ENCODE assay signal across 14 cellular contexts in genomic region chr7:55021053-55021452, GRCh38. TPM values are rescaled to one million over a fixed set of nuclear protein-coding genes. Genes with fewer than 3 reads are reported as not detected.
DNase-seq lines count a peak whose midpoint lies in the region; ATAC-seq and TF ChIP-seq lines count a peak whose summit lies in the region.
"Had no signal": no experiment of that assay in that cellular context is flagged by ENCODE, and none has a peak within 500 bp of the region (broad histone marks: within the 10 kb centered on the region; RNA-seq: fewer than 3 reads in every experiment).

No MANE protein-coding gene starts in this region.

- TF ChIP-seq CTCF in HCT116 (IDR thresholded peaks at IDR 0.05 in 2 of 3, conservative IDR thresholded peaks at IDR 0.05 in 1 of 3; ENCODE audit: borderline replicate concordance in 1 of 3, insufficient read depth in 1 of 3, low read depth in 2 of 3, low read length in 2 of 3) (no peak), brain (conservative IDR thresholded peaks at IDR 0.05) (no peak), liver (IDR thresholded peaks at IDR 0.05; ENCODE audit: low read depth, low read length, missing input control) (no peak), stomach (IDR thresholded peaks at IDR 0.05) (no peak)

- H3K27ac ChIP-seq in HCT116 (ENCODE audit: low read depth, low read length), result no peak overlapping the region
- peak overlapping the region; percentile 93 to 97 for H3K27ac ChIP-seq in liver (ENCODE audit: low read depth in 1 of 2, low read length in 2 of 2)
- peak overlapping the region in 4 of 5 donors; percentile 93 to 97 (median 96) for H3K27ac ChIP-seq in stomach

- TF ChIP-seq EP300 in stomach (IDR thresholded peaks at IDR 0.05), result no peak

- 0 out of 2 replicates have a peak, but pooled peaks cover 4% of the 10 kb centered on the region for H4K20me1 ChIP-seq in HCT116 (ENCODE audit: insufficient read depth)

- H2AFZ ChIP-seq in HCT116 (ENCODE audit: low read depth, low read length, poor library complexity, severe bottlenecking), result no peak overlapping the region

- peaks cover 68% of the 10 kb centered on the region for H3K79me2 ChIP-seq in HCT116 (ENCODE audit: insufficient read depth, low read length)

- DNase-seq in HCT116 (ENCODE audit: low read depth, low spot score) (no peak), stomach (no peak), retina (no peak), middle frontal gyrus (ENCODE audit: extremely low spot score, low spot score) (no peak)
- DNase-seq: activated CD8-positive, alpha-beta memory T cell treated with anti-CD3 and anti-CD28 coated beads, Interleukin-2, amount 50 U/mL, for 4 hours; mesendoderm; NCI-H1417 treated with DMSO at 0.1 percent for 48 hours; stimulated activated CD4-positive, alpha-beta T cell treated with anti-CD3 and anti-CD28 coated beads, Interleukin-15, amount 100 ng/mL, for 24 hours had no signal

- no peaks in the 10 kb centered on the region for H3K27me3 ChIP-seq in HCT116 (ENCODE audit: insufficient read depth, low read length)
- H3K27me3 ChIP-seq in liver (ENCODE audit: control insufficient read depth in 4 of 4, insufficient read depth in 4 of 4, low read length in 3 of 4), result no peaks in the 10 kb centered on the region
- H3K27me3 ChIP-seq in stomach, result peaks cover 0 to 28% (median 11%) of the 10 kb centered on the region in 3 donors

- intact Hi-C loops in HCT116 (cut with micrococcal nuclease), result loop anchor here (2.0 kb wide), 1 partner anchor 112 kb away; no protein-coding TSS in a partner anchor
- intact Hi-C loops in stomach (cut with DNase I; ENCODE audit: low total_unique reads), result no loop called here

- BruUV-seq in HCT116 (replicated peaks; lab: Mats Ljungman, UMichigan), result TSS peak; percentile 38

- CTCF ChIA-PET in HCT116 (lab: Charles Lee), result no interaction called here

- H3K27ac Mint-ChIP-seq in brain, result peak overlapping the region in 3 of 5 experiments; percentile 8 to 72 (median 61)
- H3K27ac Mint-ChIP-seq: stimulated activated effector memory CD8-positive, alpha-beta T cell treated with anti-CD3 and anti-CD28 coated beads, Interleukin-12 subunit alpha, Interleukin-12 subunit beta, amount 100 ng/mL, for 72 hours; T-helper 2 cell treated with Interferon-gamma antibody and Interleukin-4, amounts not matched to agents 5 μg/mL and 100 μg/mL, for 36 hours had no signal

- no peak for ATAC-seq in HCT116
- ATAC-seq in HG02885 (IDR thresholded peaks at IDR 0.05; ENCODE audit: poor library complexity, unreplicated experiment), result no peak
- no peak for ATAC-seq in HG02852 (IDR thresholded peaks at IDR 0.05; ENCODE audit: unreplicated experiment)
- ATAC-seq: stimulated activated effector memory CD8-positive, alpha-beta T cell treated with anti-CD3 and anti-CD28 coated beads, Interleukin-12 subunit alpha, Interleukin-12 subunit beta, amount 100 ng/mL, for 72 hours had no signal

- RAD21 ChIA-PET in HCT116 (lab: Charles Lee; ENCODE audit: low non-redundant PET in 1 of 2, low total read pairs in 2 of 2, uncharacterized antibody in 2 of 2, unreplicated experiment in 2 of 2), result interaction anchor here in 1 of 2 experiments (0.7 kb wide), 1 partner anchor 86 kb away, joined by 3 read pairs; no protein-coding TSS in a partner anchor

- peaks cover 50% of the 10 kb centered on the region for H3K4me1 Mint-ChIP-seq in brain
- H3K4me1 Mint-ChIP-seq: stimulated activated effector memory CD8-positive, alpha-beta T cell treated with anti-CD3 and anti-CD28 coated beads, Interleukin-12 subunit alpha, Interleukin-12 subunit beta, amount 100 ng/mL, for 72 hours had no signal

- H3K9me3 Mint-ChIP-seq in brain, result no peaks in the 10 kb centered on the region
- H3K9me3 Mint-ChIP-seq: stimulated activated effector memory CD8-positive, alpha-beta T cell treated with anti-CD3 and anti-CD28 coated beads, Interleukin-12 subunit alpha, Interleukin-12 subunit beta, amount 100 ng/mL, for 72 hours; T-helper 2 cell treated with Interferon-gamma antibody and Interleukin-4, amounts not matched to agents 5 μg/mL and 100 μg/mL, for 36 hours had no signal

- peak overlapping the region; percentile 64 to 87 (median 81) for H3K4me3 Mint-ChIP-seq in brain
- H3K4me3 Mint-ChIP-seq: T-helper 2 cell treated with Interferon-gamma antibody and Interleukin-4, amounts not matched to agents 5 μg/mL and 100 μg/mL, for 36 hours had no signal

- H3K9me2 ChIP-seq in HCT116 (ENCODE audit: insufficient read depth), result no peaks in the 10 kb centered on the region

- peaks cover 34% of the 10 kb centered on the region for H3K27me3 Mint-ChIP-seq in brain

- H3K4me1 ChIP-seq in HCT116 (ENCODE audit: control insufficient read depth in 1 of 2, insufficient read depth in 2 of 2, low read length in 2 of 2), result peaks cover 12 to 17% of the 10 kb centered on the region in 2 experiments
- peaks cover 7 to 42% (median 24%) of the 10 kb centered on the region in 4 donors for H3K4me1 ChIP-seq in liver (ENCODE audit: control insufficient read depth in 4 of 4, insufficient read depth in 4 of 4, low read length in 3 of 4)
- H3K4me1 ChIP-seq in stomach, result peaks cover 9 to 68% (median 40%) of the 10 kb centered on the region in 4 donors

- no peak for TF ChIP-seq RAD21 in HCT116 (IDR thresholded peaks at IDR 0.05; ENCODE audit: low read depth)
- no peak for TF ChIP-seq RAD21 in liver (IDR thresholded peaks at IDR 0.05)

- H3K9me3 ChIP-seq in HCT116 (ENCODE audit: control insufficient read depth in 1 of 2, insufficient read depth in 1 of 2, low read depth in 1 of 2, low read length in 2 of 2), result no peaks in the 10 kb centered on the region
- H3K9me3 ChIP-seq in liver (ENCODE audit: control insufficient read depth in 4 of 4, low read length in 3 of 4), result no peaks in the 10 kb centered on the region
- H3K9me3 ChIP-seq in stomach, result no peaks in the 10 kb centered on the region

- no peaks in the 10 kb centered on the region for H3K36me3 Mint-ChIP-seq in brain
- H3K36me3 Mint-ChIP-seq: stimulated activated effector memory CD8-positive, alpha-beta T cell treated with anti-CD3 and anti-CD28 coated beads, Interleukin-12 subunit alpha, Interleukin-12 subunit beta, amount 100 ng/mL, for 72 hours had no signal

- H3K9ac ChIP-seq in HCT116 (ENCODE audit: low read length), result 0 out of 2 replicates have a peak overlapping the region, but pooled peaks have one; percentile 85
- peak overlapping the region; percentile 15 to 63 for H3K9ac ChIP-seq in liver (ENCODE audit: low read depth in 1 of 2, low read length in 2 of 2)

- WGBS in liver, result 39% methylated on average over 9 of the region's 9 CpGs
- 75 to 95% (median 86%) methylated on average over 9 of the region's 9 CpGs for WGBS in stomach, 5 donors

- peaks cover 0 to 17% of the 10 kb centered on the region in 2 experiments; a peak in 1 of 4 replicates for H3K36me3 ChIP-seq in HCT116 (ENCODE audit: control insufficient read depth in 1 of 2, insufficient read depth in 2 of 2, low read length in 2 of 2)
- H3K36me3 ChIP-seq in liver (ENCODE audit: control insufficient read depth in 4 of 4, insufficient read depth in 3 of 4, low read depth in 1 of 4, low read length in 3 of 4), result peaks cover 0 to 4% (median 1%) of the 10 kb centered on the region in 4 donors
- H3K36me3 ChIP-seq in stomach, result no peaks in the 10 kb centered on the region

- TF ChIP-seq POLR2A in HCT116 (IDR thresholded peaks at IDR 0.05; ENCODE audit: borderline replicate concordance, extremely low read depth, insufficient read depth, insufficient read length), result no peak
- no peak for TF ChIP-seq POLR2A in stomach (IDR thresholded peaks at IDR 0.05)

- peak overlapping the region; percentile 89 for H3K4me2 ChIP-seq in HCT116 (ENCODE audit: low read length)

- POLR2A ChIA-PET in HCT116 (lab: Charles Lee), result no interaction called here

- H3K4me3 ChIP-seq in HCT116 (replicated peaks in 1 of 2; ENCODE audit: low read depth in 1 of 2, low read length in 2 of 2) (no peak overlapping the region; a peak in 1 of 4 replicates), liver (ENCODE audit: low read depth in 1 of 3, low read length in 3 of 3) (peak overlapping the region; percentile 43 to 90 (median 81)), stomach (peak overlapping the region; percentile 70 to 83 (median 82))

TF ChIP-seq in HCT116, 20 proteins besides CTCF, POLR2A, EP300 and RAD21:
- TF ChIP-seq FOSL1 (IDR thresholded peaks at IDR 0.05; ENCODE audit: low read depth), result no peak
- TF ChIP-seq JUND (IDR thresholded peaks at IDR 0.05), result no peak
- no peak for TF ChIP-seq EZH2phosphoT487 (IDR thresholded peaks at IDR 0.05; ENCODE audit: borderline replicate concordance)
- TF ChIP-seq EGR1 (IDR thresholded peaks at IDR 0.05; ENCODE audit: low read depth), result no peak
- TF ChIP-seq TCF7L2 (IDR thresholded peaks at IDR 0.05; ENCODE audit: borderline replicate concordance, extremely low read depth, insufficient read depth, insufficient read length), result no peak

TF ChIP-seq in liver, 16 proteins besides CTCF, POLR2A, EP300 and RAD21 (continues in another document):
- TF ChIP-seq YY1 (IDR thresholded peaks at IDR 0.05) (no peak), GABPA (IDR thresholded peaks at IDR 0.05 in 1 of 2, conservative IDR thresholded peaks at IDR 0.05 in 1 of 2) (no peak), ATF3 (IDR thresholded peaks at IDR 0.05) (no peak), HNF4A (conservative IDR thresholded peaks at IDR 0.05) (no peak), FOXA1 (IDR thresholded peaks at IDR 0.05) (no peak), ZBTB33 (IDR thresholded peaks at IDR 0.05) (no peak)

RNA-seq across cellular contexts. Expression of gene EGFR, which starts 2.2 kb away (rescaled TPM):
- total RNA-seq in HCT116 (2021; ENCODE audit: unreplicated experiment), result 71.5 TPM
- polyA plus RNA-seq in HCT116 (2012), result 27.5 and 28.7 TPM in 2 replicates
- polyA plus RNA-seq in brain (ENCODE audit: insufficient read depth, low read depth, low replicate concordance), result 15.0 TPM
- 10 to 100 TPM; 31.8 to 37.0 TPM for total RNA-seq in liver
- polyA plus RNA-seq in liver, result 10 to 100 TPM; 22.6 to 23.6 TPM
- 10 to 100 TPM; 31.7 to 43.4 (median 35.2) TPM for total RNA-seq in stomach
- polyA plus RNA-seq in stomach, result 10 to 100 TPM in 1 of 3 donors, 1 to 10 TPM in 2; 3.4 to 10.9 (median 3.5) TPM

Comparison
In these comparisons a context has a peak if more than half of its experiments do, and no peak if none do; other contexts are left out.
1. H3K4me3 ChIP-seq: peak in liver (3 of 3) and stomach (4 of 4); none in HCT116 (0 of 2).